In genomic region chr7:83005410-83005809, GRCh38 we compare ENCODE assay signal across 15 cellular contexts.
A peak's percentile ranks its signal among the peaks of the same experiment; 100 is the strongest.
DNase-seq lines count a peak whose midpoint lies in the region; ATAC-seq, FAIRE-seq and TF ChIP-seq lines count a peak whose summit lies in the region.
"Had no signal": no experiment of that assay in that cellular context is flagged by ENCODE, and none has a peak within 500 bp of the region (broad histone marks: within the 10 kb centered on the region; RNA-seq: fewer than 3 reads in every experiment).

No MANE protein-coding gene starts in this region.

- intact Hi-C loops in HCT116 (cut with micrococcal nuclease): no loop called here

- TF ChIP-seq POLR2A in A549 (IDR thresholded peaks at IDR 0.05; ENCODE audit: low read length) (no peak), HCT116 (IDR thresholded peaks at IDR 0.05; ENCODE audit: borderline replicate concordance, extremely low read depth, insufficient read depth, insufficient read length) (no peak)

- FAIRE-seq in A549 (lab: Jason Lieb, UNC): no peak
- FAIRE-seq: H54, K562 had no signal

- no peak overlapping the region for H3K9ac ChIP-seq in HCT116 (ENCODE audit: low read length)

- 0 out of 3 replicates have a peak, but pooled peaks have one; percentile 26 for TF ChIP-seq CTCF in A549 (IDR thresholded peaks at IDR 0.05)
- TF ChIP-seq CTCF in HCT116 (IDR thresholded peaks at IDR 0.05 in 2 of 3, conservative IDR thresholded peaks at IDR 0.05 in 1 of 3; ENCODE audit: borderline replicate concordance in 1 of 3, insufficient read depth in 1 of 3, low read depth in 2 of 3, low read length in 2 of 3): peak in 2 of 3 experiments; percentile 25 to 48; a peak in 3 of 6 replicates
- peak; percentile 8 for TF ChIP-seq CTCF in foreskin fibroblast (IDR thresholded peaks at IDR 0.05; ENCODE audit: low read depth, low read length)
- no peak for TF ChIP-seq CTCF in GM20000 (IDR thresholded peaks at IDR 0.05; ENCODE audit: extremely low read depth, missing control alignments)

- no peaks in the 10 kb centered on the region for H3K27me3 ChIP-seq in HCT116 (ENCODE audit: insufficient read depth, low read length)
- H3K27me3 ChIP-seq: right atrium auricular region, upper lobe of right lung had no signal

- DNase-seq in A549 (ENCODE audit: low read depth in 1 of 2, low spot score in 1 of 2): peak in 1 of 2 experiments; percentile 43
- peak; percentile 7 for DNase-seq in HCT116 (ENCODE audit: low read depth, low spot score)
- peak; percentile 30 for DNase-seq in RKO (ENCODE audit: low spot score)
- DNase-seq in foreskin fibroblast: peak in 1 of 2 donors; percentile 26
- no peak for DNase-seq in cerebellum (ENCODE audit: low spot score)
- no peak for DNase-seq in GM20000 (ENCODE audit: low spot score)
- DNase-seq in T-helper 2 cell: no peak
- DNase-seq: activated CD4-positive, alpha-beta memory T cell treated with anti-CD3 and anti-CD28 coated beads, Interleukin-2, amount 10 ng/mL, durations not matched to agents 7 days and 5 days; activated naive CD4-positive, alpha-beta T cell treated with anti-CD3 and anti-CD28 coated beads for 36 hours; NCI-H446; upper lobe of right lung had no signal

- H3K4me2 ChIP-seq in A549: no peak overlapping the region
- no peak overlapping the region for H3K4me2 ChIP-seq in HCT116 (ENCODE audit: low read length)

- TF ChIP-seq EP300 in A549 (IDR thresholded peaks at IDR 0.05): no peak

- RAD21 ChIA-PET in HCT116 (lab: Charles Lee; ENCODE audit: low non-redundant PET in 1 of 2, low total read pairs in 2 of 2, uncharacterized antibody in 2 of 2, unreplicated experiment in 2 of 2): no interaction called here

- H3K4me3 ChIP-seq in A549 (no peak overlapping the region), HCT116 (replicated peaks in 1 of 2; ENCODE audit: low read depth in 1 of 2, low read length in 2 of 2) (no peak overlapping the region), foreskin fibroblast (ENCODE audit: low read depth in 1 of 2, low read length in 2 of 2) (no peak overlapping the region)
- H3K4me3 ChIP-seq: K562, right atrium auricular region, upper lobe of right lung had no signal

- H3K9me3 ChIP-seq in A549: no peaks in the 10 kb centered on the region; the same call in 2 of the 3 replicates
- no peaks in the 10 kb centered on the region for H3K9me3 ChIP-seq in HCT116 (ENCODE audit: control insufficient read depth in 1 of 2, insufficient read depth in 1 of 2, low read depth in 1 of 2, low read length in 2 of 2)
- H3K9me3 ChIP-seq: upper lobe of right lung had no signal

- no peaks in the 10 kb centered on the region for H3K9me2 ChIP-seq in HCT116 (ENCODE audit: insufficient read depth)

- H3K27ac ChIP-seq in A549 (no peak overlapping the region), HCT116 (ENCODE audit: low read depth, low read length) (no peak overlapping the region)
- H3K27ac ChIP-seq: right atrium auricular region, upper lobe of right lung had no signal

- no peaks in the 10 kb centered on the region for H3K79me2 ChIP-seq in HCT116 (ENCODE audit: insufficient read depth, low read length)

- ATAC-seq in A549 (peak in 1 of 2 experiments; percentile 56; a peak in 2 of 6 replicates), HCT116 (no peak), GM18861 (IDR thresholded peaks at IDR 0.05; ENCODE audit: unreplicated experiment) (no peak)
- ATAC-seq: K562, upper lobe of right lung had no signal

- BruUV-seq in HCT116 (replicated peaks; lab: Mats Ljungman, UMichigan): no TSS peak

- TF ChIP-seq RAD21 in A549 (conservative IDR thresholded peaks at IDR 0.05 in 1 of 2, IDR thresholded peaks at IDR 0.05 in 1 of 2) (no peak), HCT116 (IDR thresholded peaks at IDR 0.05; ENCODE audit: low read depth) (no peak)

- no peaks in the 10 kb centered on the region for H4K20me1 ChIP-seq in HCT116 (ENCODE audit: insufficient read depth)

- no peak overlapping the region for H2AFZ ChIP-seq in HCT116 (ENCODE audit: low read depth, low read length, poor library complexity, severe bottlenecking)

- WGBS in A549 (ENCODE audit: missing lambda C conversion rate): 2% methylated on average over 1 of the region's 1 CpG

- no peaks in the 10 kb centered on the region for H3K4me1 ChIP-seq in A549
- no peaks in the 10 kb centered on the region for H3K4me1 ChIP-seq in HCT116 (ENCODE audit: control insufficient read depth in 1 of 2, insufficient read depth in 2 of 2, low read length in 2 of 2)
- H3K4me1 ChIP-seq: right atrium auricular region, upper lobe of right lung had no signal

- CTCF ChIA-PET in A549 (lab: Yijun Ruan, JAX) (interaction anchor here (1.0 kb wide), 1 partner anchor 153 kb away, joined by 3 read pairs; no protein-coding TSS in a partner anchor), HCT116 (lab: Charles Lee) (interaction anchor here (0.9 kb wide), 1 partner anchor 67 kb away, joined by 3 read pairs; no protein-coding TSS in a partner anchor)

- POLR2A ChIA-PET in A549 (lab: Yijun Ruan, JAX) (no interaction called here), HCT116 (lab: Charles Lee) (no interaction called here)

- no peaks in the 10 kb centered on the region for H3K36me3 ChIP-seq in HCT116 (ENCODE audit: control insufficient read depth in 1 of 2, insufficient read depth in 2 of 2, low read length in 2 of 2)
- H3K36me3 ChIP-seq: right atrium auricular region, upper lobe of right lung had no signal

TF ChIP-seq in A549, 52 proteins besides CTCF, POLR2A, EP300 and RAD21:
- TF ChIP-seq HES2 (IDR thresholded peaks at IDR 0.05): no peak
- 0 out of 3 replicates have a peak, but pooled peaks have one; percentile 9 for TF ChIP-seq SMC3 (IDR thresholded peaks at IDR 0.05)

TF ChIP-seq in HCT116, 20 proteins besides CTCF, POLR2A, EP300 and RAD21:
- TF ChIP-seq ATF3 (IDR thresholded peaks at IDR 0.05) (no peak), CBX3 (IDR thresholded peaks at IDR 0.05; ENCODE audit: low read depth) (no peak), ZNF274 (IDR thresholded peaks at IDR 0.05; ENCODE audit: low read depth, low read length) (no peak), REST (IDR thresholded peaks at IDR 0.05; ENCODE audit: low read depth) (no peak), TCF7L2 (IDR thresholded peaks at IDR 0.05; ENCODE audit: borderline replicate concordance, extremely low read depth, insufficient read depth, insufficient read length) (no peak), SIN3A (IDR thresholded peaks at IDR 0.05; ENCODE audit: low read depth) (no peak), SRF (IDR thresholded peaks at IDR 0.05; ENCODE audit: low read depth) (no peak), YY1 (IDR thresholded peaks at IDR 0.05; ENCODE audit: extremely low read depth, insufficient replicate concordance, low read depth, low read length) (no peak), EZH2 (IDR thresholded peaks at IDR 0.05) (no peak), JUND (IDR thresholded peaks at IDR 0.05) (no peak), SP1 (IDR thresholded peaks at IDR 0.05; ENCODE audit: low read depth) (no peak)
TF ChIP-seq in HCT116: peak in this region for 0.

Comparison
In these comparisons a context has a peak if more than half of its experiments do, and no peak if none do; other contexts are left out.
1. DNase-seq: peak in HCT116 (single experiment) and RKO (single experiment); none in cerebellum (single experiment), GM20000 (single experiment) and T-helper 2 cell (0 of 5).
2. Of the 6 proteins assayed by ChIP-seq in both A549 and HCT116: peak only in A549: none; only in HCT116: none; in both: CTCF; in neither: 5.